15 cellular contexts compared by ENCODE assay signal in the genomic region with DNA sequence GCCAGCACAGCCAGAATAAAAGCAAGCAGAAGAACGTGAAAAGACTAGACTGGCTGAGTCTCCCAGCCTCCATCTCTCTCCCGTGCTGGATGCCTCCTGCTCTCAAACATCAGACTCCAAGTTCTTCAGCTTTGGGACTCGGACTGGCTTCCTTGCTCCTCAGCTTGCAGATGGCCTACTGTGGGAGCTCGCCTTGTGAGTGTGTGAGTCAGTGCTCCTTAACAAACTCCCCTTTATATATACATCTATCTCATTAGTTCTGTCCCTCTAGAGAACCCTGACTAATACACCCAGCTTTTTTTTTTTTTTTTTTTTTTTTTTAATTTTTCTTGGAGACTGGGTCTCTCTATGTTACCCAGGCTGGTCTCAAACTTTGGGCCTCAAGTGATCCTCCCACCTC. TPM values are rescaled to one million over a fixed set of nuclear protein-coding genes. Genes with fewer than 3 reads are reported as not detected.
A peak's percentile ranks its signal among the peaks of the same experiment; 100 is the strongest.
DNase-seq lines count a peak whose midpoint lies in the region; ATAC-seq and TF ChIP-seq lines count a peak whose summit lies in the region.
"Had no signal": no experiment of that assay in that cellular context is flagged by ENCODE, and none has a peak within 500 bp of the region (broad histone marks: within the 10 kb centered on the region; RNA-seq: fewer than 3 reads in every experiment).

No MANE protein-coding gene starts in this region.

- DNase-seq in CD14-positive monocyte (ENCODE audit: low spot score) (peak; percentile 69), RWPE1 (ENCODE audit: low spot score) (no peak), epithelial cell of prostate (ENCODE audit: low read depth, low spot score) (no peak), aorta (no peak), midbrain (lab: John Stamatoyannopoulos, UW) (no peak)
- DNase-seq in activated CD4-positive, alpha-beta T cell treated with anti-CD3 and anti-CD28 coated beads, Interleukin-2, amount 50 U/mL, for 48 hours, result no peak
- DNase-seq: COR-L47; natural killer cell; NCI-H2171; stimulated activated naive B cell treated with anti-CD40 and anti-IgM and Interleukin-4, amounts not matched to agents 10 μg/mL and 1 μg/mL and 100 μg/mL, for 72 hours; SW 1271 had no signal

- peaks cover 100% of the 10 kb centered on the region in 2 experiments for H3K4me1 ChIP-seq in neutrophil (ENCODE audit: control insufficient read depth in 1 of 2, insufficient read depth in 1 of 2, low read depth in 1 of 2, low read length in 1 of 2)
- peaks cover 4 to 5% of the 10 kb centered on the region in 2 donors for H3K4me1 ChIP-seq in aorta (ENCODE audit: control insufficient read depth in 1 of 2, insufficient read depth in 2 of 2, low read length in 2 of 2)

- ATAC-seq in aorta (ENCODE audit: low FRiP score) (no peak), GM18505 (IDR thresholded peaks at IDR 0.05; ENCODE audit: unreplicated experiment) (no peak)
- ATAC-seq: stimulated activated naive B cell treated with anti-CD40 and anti-IgM and Interleukin-4, amounts not matched to agents 10 μg/mL and 1 μg/mL and 100 μg/mL, for 72 hours had no signal

- H3K4me3 Mint-ChIP-seq in CD14-positive monocyte, result no peak overlapping the region
- H3K4me3 Mint-ChIP-seq: natural killer cell; stimulated activated naive B cell treated with anti-CD40 and anti-IgM and Interleukin-4, amounts not matched to agents 10 μg/mL and 1 μg/mL and 100 μg/mL, for 72 hours had no signal

- no peaks in the 10 kb centered on the region for H3K9me3 ChIP-seq in neutrophil
- H3K9me3 ChIP-seq in aorta (ENCODE audit: control insufficient read depth, low read length), result no peaks in the 10 kb centered on the region

- 10 to 14% methylated on average over 4 of the region's 4 CpGs for WGBS in aorta, 2 donors

- peaks cover 0 to 1% (median 0%) of the 10 kb centered on the region in 3 donors for H3K27me3 Mint-ChIP-seq in CD14-positive monocyte (ENCODE audit: low read depth in 3 of 3)

- POLR2A ChIA-PET in RWPE1 (lab: Yijun Ruan, JAX; ENCODE audit: low non-redundant PET), result no interaction called here

- H3K4me3 ChIP-seq in neutrophil (ENCODE audit: low read depth in 1 of 2, low read length in 1 of 2) (peak overlapping the region; percentile 30 to 37), aorta (ENCODE audit: low read length in 2 of 2) (no peak overlapping the region)

- H3K27me3 ChIP-seq in neutrophil (no peaks in the 10 kb centered on the region), aorta (ENCODE audit: control insufficient read depth in 1 of 2, insufficient read depth in 2 of 2, low read length in 1 of 2) (no peaks in the 10 kb centered on the region)

- TF ChIP-seq POLR2A in GM18505 (IDR thresholded peaks at IDR 0.05; ENCODE audit: borderline replicate concordance, extremely low read depth, insufficient read depth, insufficient read length), result no peak

- H3K9me3 Mint-ChIP-seq in CD14-positive monocyte, result no peaks in the 10 kb centered on the region
- H3K9me3 Mint-ChIP-seq: natural killer cell; stimulated activated naive B cell treated with anti-CD40 and anti-IgM and Interleukin-4, amounts not matched to agents 10 μg/mL and 1 μg/mL and 100 μg/mL, for 72 hours had no signal

- H3K4me1 Mint-ChIP-seq in CD14-positive monocyte, result peaks cover 89% of the 10 kb centered on the region
- H3K4me1 Mint-ChIP-seq: natural killer cell; stimulated activated naive B cell treated with anti-CD40 and anti-IgM and Interleukin-4, amounts not matched to agents 10 μg/mL and 1 μg/mL and 100 μg/mL, for 72 hours had no signal

- peaks cover 26 to 52% of the 10 kb centered on the region in 2 donors for H3K36me3 Mint-ChIP-seq in CD14-positive monocyte
- H3K36me3 Mint-ChIP-seq: stimulated activated naive B cell treated with anti-CD40 and anti-IgM and Interleukin-4, amounts not matched to agents 10 μg/mL and 1 μg/mL and 100 μg/mL, for 72 hours had no signal

- H3K27ac Mint-ChIP-seq in CD14-positive monocyte, result peak overlapping the region; percentile 97 to 99 (median 99)
- H3K27ac Mint-ChIP-seq: activated T-helper 2 cell treated with anti-CD3 and anti-CD28 coated beads, Interferon-gamma antibody, Interleukin-2, Interleukin-4, amounts not matched to agents 10 μg/mL and 5 μg/mL and 100 μg/mL, durations not matched to agents 14 hours and 24 hours and 36 hours; natural killer cell; stimulated activated naive B cell treated with anti-CD40 and anti-IgM and Interleukin-4, amounts not matched to agents 10 μg/mL and 1 μg/mL and 100 μg/mL, for 72 hours had no signal

- intact Hi-C loops in CD14-positive monocyte (cut with micrococcal nuclease) (loop anchor here in 1 of 2 donors (5.0 kb wide), 1 partner anchor 110 kb away; no protein-coding TSS in a partner anchor), aorta (cut with DNase I) (no loop called here)

- TF ChIP-seq CTCF in CD14-positive monocyte (IDR thresholded peaks at IDR 0.05), result no peak
- no peak for TF ChIP-seq CTCF in RWPE1 (conservative IDR thresholded peaks at IDR 0.05; ENCODE audit: low read depth)
- no peak for TF ChIP-seq CTCF in neutrophil (IDR thresholded peaks at IDR 0.05)

- CTCF ChIA-PET in RWPE1 (lab: Yijun Ruan, JAX), result interaction anchor here (0.7 to 0.9 kb wide), 2 partner anchors 21 to 117 kb away, joined by 3 read pairs; no protein-coding TSS in a partner anchor

- H3K27ac ChIP-seq in RWPE1 (peak overlapping the region; percentile 53), epithelial cell of prostate (peak overlapping the region; percentile 99), neutrophil (peak overlapping the region; percentile 97), aorta (ENCODE audit: low read depth in 1 of 2, low read length in 2 of 2) (peak overlapping the region in 1 of 2 donors; percentile 89)
- H3K27ac ChIP-seq: VCaP had no signal

- H3K36me3 ChIP-seq in neutrophil, result no peaks in the 10 kb centered on the region
- H3K36me3 ChIP-seq in aorta (ENCODE audit: control insufficient read depth in 1 of 2, insufficient read depth in 2 of 2, low read length in 1 of 2), result peaks cover 0 to 2% of the 10 kb centered on the region in 2 donors

RNA-seq across cellular contexts. Expression of gene ACTN1, which starts 46.9 kb away (rescaled TPM):
- 10 to 100 TPM; 41.4 to 75.0 TPM for polyA plus RNA-seq in CD14-positive monocyte
- 1,000 to 10,000 TPM in 1 of 2 donors, 100 to 1,000 TPM in 1; 883 to 1,590 TPM for total RNA-seq in aorta
- 100 to 1,000 TPM in 1 of 2 donors, 10 to 100 TPM in 1; 82.0 to 378 TPM for polyA plus RNA-seq in aorta

Comparison
In these comparisons a context has a peak if more than half of its experiments do, and no peak if none do; other contexts are left out.
1. H3K4me3 ChIP-seq: peak in neutrophil (2 of 2); none in aorta (0 of 2).